In genomic region chr4:94461506-94461905, GRCh38 we compare ENCODE assay signal across 24 cellular contexts. TPM values are rescaled to one million over a fixed set of nuclear protein-coding genes. Genes with fewer than 3 reads are reported as not detected.
DNase-seq lines count a peak whose midpoint lies in the region; ATAC-seq and TF ChIP-seq lines count a peak whose summit lies in the region.
"Had no signal": no experiment of that assay in that cellular context is flagged by ENCODE, and none has a peak within 500 bp of the region (broad histone marks: within the 10 kb centered on the region; RNA-seq: fewer than 3 reads in every experiment).

No MANE protein-coding gene starts in this region.

- TF ChIP-seq CTCF in HEK293 (tag by site-specific recombination; IDR thresholded peaks at IDR 0.05) (no peak), PC-3 (conservative IDR thresholded peaks at IDR 0.05; ENCODE audit: low read depth, low read length) (no peak), mucosa of descending colon (IDR thresholded peaks at IDR 0.05) (no peak)

- no peak overlapping the region for H3K9ac ChIP-seq in PC-3 (ENCODE audit: low read length)
- H3K9ac ChIP-seq in skeletal muscle tissue (ENCODE audit: low read depth in 1 of 3, low read length in 3 of 3) = no peak overlapping the region

- H3K4me1 ChIP-seq in HEK293 (ENCODE audit: control insufficient read depth, insufficient read depth, low read length) (peaks cover 6% of the 10 kb centered on the region; the same call in 1 of the 2 replicates), PC-3 (ENCODE audit: insufficient read depth, low read length) (peaks cover 57% of the 10 kb centered on the region), mucosa of descending colon (ENCODE audit: low read depth) (peaks cover 38% of the 10 kb centered on the region), skeletal muscle tissue (ENCODE audit: control insufficient read depth in 3 of 3, insufficient read depth in 3 of 3, low read length in 3 of 3) (peaks cover 24 to 47% (median 40%) of the 10 kb centered on the region in 3 donors)

- H3K36me3 ChIP-seq in HEK293 (ENCODE audit: control insufficient read depth in 2 of 2, insufficient read depth in 1 of 2, low read length in 2 of 2) (peaks cover 0 to 4% of the 10 kb centered on the region in 2 experiments; a peak in 1 of 3 replicates), PC-3 (ENCODE audit: low read depth, low read length) (peaks cover 6% of the 10 kb centered on the region; the same call in 1 of the 2 replicates), mucosa of descending colon (ENCODE audit: low read depth) (no peaks in the 10 kb centered on the region), skeletal muscle tissue (ENCODE audit: control insufficient read depth in 3 of 3, insufficient read depth in 3 of 3, low read length in 3 of 3) (peaks cover 0 to 9% (median 9%) of the 10 kb centered on the region in 3 donors)

- ATAC-seq in PC-3 (peak; percentile 45), mucosa of descending colon (peak; percentile 49), HG03521 (IDR thresholded peaks at IDR 0.05; ENCODE audit: unreplicated experiment) (no peak)

- no peak overlapping the region for H3K27ac ChIP-seq in HEK293 (ENCODE audit: extremely low read depth, low read depth, low read length)
- peak overlapping the region; percentile 41 for H3K27ac ChIP-seq in PC-3 (ENCODE audit: low read length)
- peak overlapping the region; percentile 99 for H3K27ac ChIP-seq in skeletal muscle tissue (ENCODE audit: low read depth, low read length)
- H3K27ac ChIP-seq: HL-60, PC-9, RWPE1, SJSA1 had no signal

- CTCF ChIA-PET in HEK293 (lab: Yijun Ruan, JAX) (interaction anchor here (0.6 kb wide), 1 partner anchor 564 kb away, joined by 3 read pairs; no protein-coding TSS in a partner anchor), PC-3 (lab: Charles Lee) (no interaction called here)
- CTCF ChIA-PET in activated naive CD4-positive, alpha-beta T cell treated with anti-CD3 and anti-CD28 coated beads, Interleukin-2, amount 10 ng/mL, durations not matched to agents 7 days and 5 days (lab: Charles Lee) = no interaction called here

- H3K27me3 ChIP-seq in PC-3 (ENCODE audit: low read length) = no peaks in the 10 kb centered on the region
- H3K27me3 ChIP-seq in skeletal muscle tissue (ENCODE audit: control insufficient read depth in 3 of 3, insufficient read depth in 3 of 3, low read length in 3 of 3) = no peaks in the 10 kb centered on the region
- H3K27me3 ChIP-seq: MG63, SJSA1 had no signal

- BruUV-seq in PC-3 (replicated peaks; lab: Mats Ljungman, UMichigan) = no TSS peak

- H3K9me3 ChIP-seq in HEK293 (ENCODE audit: control insufficient read depth, insufficient read depth, low read depth, low read length) = no peaks in the 10 kb centered on the region
- no peaks in the 10 kb centered on the region for H3K9me3 ChIP-seq in PC-3 (ENCODE audit: low read length)
- no peaks in the 10 kb centered on the region for H3K9me3 ChIP-seq in mucosa of descending colon
- no peaks in the 10 kb centered on the region for H3K9me3 ChIP-seq in skeletal muscle tissue (ENCODE audit: control insufficient read depth in 3 of 3, low read length in 3 of 3)
- H3K9me3 ChIP-seq: MG63, SJSA1 had no signal

- H2AFZ ChIP-seq in PC-3 (ENCODE audit: low read length) = no peak overlapping the region
- H2AFZ ChIP-seq: PC-9 had no signal

- intact Hi-C loops in PC-3 (cut with micrococcal nuclease) = loop anchor here (5.0 kb wide), 1 partner anchor 56 kb away; no protein-coding TSS in a partner anchor
- intact Hi-C loops in mucosa of descending colon (cut with DNase I, micrococcal nuclease) = no loop called here

- DNase-seq in PC-3 = peak; percentile 50
- DNase-seq in mucosa of descending colon = no peak
- no peak for DNase-seq in activated naive CD4-positive, alpha-beta T cell treated with anti-CD3 and anti-CD28 coated beads, Interleukin-2, amount 10 ng/mL, durations not matched to agents 7 days and 5 days
- DNase-seq in GOT3 (lab: John Stamatoyannopoulos, UW) = no peak
- no peak for DNase-seq in middle frontal gyrus (ENCODE audit: extremely low spot score, low spot score)
- DNase-seq: ACHN, C1 segment of cervical spinal cord, DND-41, H9, MG63, NCI-H1048, NCI-H1436, NCI-H1930, NCI-H345, NCI-H524 treated with DMSO at 0.1 percent for 48 hours, PC-9 had no signal

- no peak overlapping the region for H3K4me3 Mint-ChIP-seq in activated naive CD4-positive, alpha-beta T cell treated with anti-CD3 and anti-CD28 coated beads, Interleukin-2, amount 10 ng/mL, durations not matched to agents 7 days and 5 days
- H3K4me3 Mint-ChIP-seq: H9, IgD-negative memory B cell had no signal

- no peaks in the 10 kb centered on the region for H3K9me2 ChIP-seq in PC-3 (replicated peaks; ENCODE audit: low read length)

- peaks cover 100% of the 10 kb centered on the region for H3K79me2 ChIP-seq in PC-3 (ENCODE audit: low read length)

- H3K27me3 Mint-ChIP-seq in activated naive CD4-positive, alpha-beta T cell treated with anti-CD3 and anti-CD28 coated beads, Interleukin-2, amount 10 ng/mL, durations not matched to agents 7 days and 5 days = no peaks in the 10 kb centered on the region
- H3K27me3 Mint-ChIP-seq: IgD-negative memory B cell had no signal

- H3K4me3 ChIP-seq in HEK293 (ENCODE audit: low read depth, low read length) = no peak overlapping the region
- no peak overlapping the region for H3K4me3 ChIP-seq in PC-3 (ENCODE audit: low read length)
- H3K4me3 ChIP-seq in mucosa of descending colon = no peak overlapping the region
- no peak overlapping the region for H3K4me3 ChIP-seq in skeletal muscle tissue (ENCODE audit: low read length in 3 of 3)
- H3K4me3 ChIP-seq: MG63, PC-9, SJSA1 had no signal

- peak overlapping the region; percentile 29 for H3K4me2 ChIP-seq in PC-3 (ENCODE audit: low read length)
- H3K4me2 ChIP-seq: PC-9 had no signal

- no peaks in the 10 kb centered on the region for H3K9me3 Mint-ChIP-seq in activated naive CD4-positive, alpha-beta T cell treated with anti-CD3 and anti-CD28 coated beads, Interleukin-2, amount 10 ng/mL, durations not matched to agents 7 days and 5 days
- H3K9me3 Mint-ChIP-seq: H9 had no signal

- POLR2A ChIA-PET in HEK293 (lab: Yijun Ruan, JAX) (no interaction called here), PC-3 (lab: Charles Lee; ENCODE audit: unreplicated experiment) (no interaction called here)

- no peaks in the 10 kb centered on the region for H4K20me1 ChIP-seq in PC-3 (ENCODE audit: low read length)

- H3K4me1 Mint-ChIP-seq in activated naive CD4-positive, alpha-beta T cell treated with anti-CD3 and anti-CD28 coated beads, Interleukin-2, amount 10 ng/mL, durations not matched to agents 7 days and 5 days = no peaks in the 10 kb centered on the region

- no peaks in the 10 kb centered on the region for H3K36me3 Mint-ChIP-seq in activated naive CD4-positive, alpha-beta T cell treated with anti-CD3 and anti-CD28 coated beads, Interleukin-2, amount 10 ng/mL, durations not matched to agents 7 days and 5 days
- H3K36me3 Mint-ChIP-seq: IgD-negative memory B cell had no signal

- no peaks in the 10 kb centered on the region for H3F3A ChIP-seq in PC-3 (ENCODE audit: low read length, unreplicated experiment)

- no peak overlapping the region for H3K27ac Mint-ChIP-seq in activated naive CD4-positive, alpha-beta T cell treated with anti-CD3 and anti-CD28 coated beads, Interleukin-2, amount 10 ng/mL, durations not matched to agents 7 days and 5 days
- H3K27ac Mint-ChIP-seq: IgD-negative memory B cell had no signal

TF ChIP-seq in HEK293, 187 proteins besides CTCF, POLR2A, EP300 and RAD21:
- no peak for TF ChIP-seq ZNF280C (tag by site-specific recombination; IDR thresholded peaks at IDR 0.05)
- TF ChIP-seq PRDM6 (tag by site-specific recombination; IDR thresholded peaks at IDR 0.05) = peak; percentile 63
- TF ChIP-seq ZNF248 (tag by site-specific recombination; IDR thresholded peaks at IDR 0.05) = no peak

RNA-seq across cellular contexts. Expression of gene PDLIM5, which starts 9.8 kb away (rescaled TPM):
- total RNA-seq in PC-3 (2014; rRNA removed) = 30.7 and 57.8 TPM in 2 replicates
- total RNA-seq in mucosa of descending colon = 100 to 1,000 TPM; 137 to 183 (median 160) TPM
- total RNA-seq in skeletal muscle tissue = 311 TPM
- total RNA-seq: G401 had no signal
